In the genomic region with DNA sequence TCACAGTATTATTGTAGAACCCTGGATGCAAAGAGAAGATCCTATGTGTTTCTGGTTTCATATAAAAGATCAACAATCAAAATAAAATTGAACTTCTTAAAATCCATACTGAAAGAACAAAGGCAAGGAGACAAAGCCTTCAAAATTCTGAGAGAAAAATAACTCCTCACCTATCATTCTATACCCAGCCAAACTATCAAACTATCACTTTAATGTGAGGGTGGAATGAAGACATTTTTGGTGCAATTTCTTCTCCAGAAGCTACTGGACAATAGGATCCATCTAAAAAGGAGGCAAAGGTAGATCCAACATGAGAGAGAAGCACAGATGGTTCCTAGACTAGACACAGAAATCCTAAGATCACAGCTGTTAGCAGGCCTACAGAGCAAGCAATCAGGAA, we compare ENCODE assay signal across 9 cellular contexts.
"Had no signal": no experiment of that assay in that cellular context is flagged by ENCODE, and none has a peak within 500 bp of the region (broad histone marks: within the 10 kb centered on the region; RNA-seq: fewer than 3 reads in every experiment).

No MANE protein-coding gene starts in this region.

- H3K9ac ChIP-seq: KMS-11 had no signal

- DNase-seq: H9, HCEC 1CT, IMR-90, KBM-7 had no signal

- H2AFZ ChIP-seq: GM23338 had no signal

- FAIRE-seq: H1, H54 had no signal

- H3K4me2 ChIP-seq: GM23338, KMS-11 had no signal

- H3K4me3 ChIP-seq: GM23338 had no signal

- ATAC-seq: GM23338 had no signal

- H3K27ac ChIP-seq: HL-60, KMS-11 had no signal
